ENCODE assay signal across 18 cellular contexts in genomic region chr2:205695460-205695979, GRCh38. TPM values are rescaled to one million over a fixed set of nuclear protein-coding genes. Genes with fewer than 3 reads are reported as not detected.
DNase-seq lines count a peak whose midpoint lies in the region; ATAC-seq, FAIRE-seq and TF ChIP-seq lines count a peak whose summit lies in the region.
"Had no signal": no experiment of that assay in that cellular context is flagged by ENCODE, and none has a peak within 500 bp of the region (broad histone marks: within the 10 kb centered on the region; RNA-seq: fewer than 3 reads in every experiment).

No MANE protein-coding gene starts in this region.

- intact Hi-C loops in IMR-90 (cut with micrococcal nuclease), result no loop called here
- intact Hi-C loops in aorta (cut with DNase I), result no loop called here
- intact Hi-C loops in thyroid gland (cut with DNase I), result no loop called here

- 0 out of 2 replicates have a peak overlapping the region, but pooled peaks have one; percentile 0 for H3K9ac ChIP-seq in IMR-90 (ENCODE audit: low read depth, low read length)

- POLR2A ChIA-PET in A549 (lab: Yijun Ruan, JAX) (interaction anchor here (1.1 to 1.8 kb wide), 2 partner anchors 10 to 13 kb away, joined by 4 to 11 read pairs; partner anchors contain the start of gene NRP2), IMR-90 (lab: Charles Lee; ENCODE audit: unreplicated experiment) (interaction anchor here (0.7 kb wide), 1 partner anchor 11 kb away, joined by 4 read pairs; no protein-coding TSS in a partner anchor)

- H4K20me1 ChIP-seq in IMR-90 (ENCODE audit: insufficient read depth, low read length), result peaks cover 6% of the 10 kb centered on the region

- CTCF ChIA-PET in A549 (lab: Yijun Ruan, JAX) (interaction anchor here (1.1 to 4.6 kb wide), 5 partner anchors 8 to 230 kb away, joined by 3 to 33 read pairs (median 4); partner anchors contain the start of gene NRP2), IMR-90 (lab: Yijun Ruan, JAX) (no interaction called here)

- H3K9me3 ChIP-seq in A549, result no peaks in the 10 kb centered on the region
- H3K9me3 ChIP-seq in IMR-90 (ENCODE audit: control insufficient read depth, insufficient read depth, low read length), result no peaks in the 10 kb centered on the region
- H3K9me3 ChIP-seq in aorta (ENCODE audit: control insufficient read depth, low read length), result no peaks in the 10 kb centered on the region
- H3K9me3 ChIP-seq in thyroid gland, result no peaks in the 10 kb centered on the region
- H3K9me3 ChIP-seq: upper lobe of left lung had no signal

- H4K91ac ChIP-seq in IMR-90 (ENCODE audit: insufficient read depth, low read depth, low read length), result peak overlapping the region; percentile 45

- no TSS peak for BruUV-seq in IMR-90 (replicated peaks; lab: Mats Ljungman, UMichigan)

- no peak for TF ChIP-seq RAD21 in A549 (conservative IDR thresholded peaks at IDR 0.05 in 1 of 2, IDR thresholded peaks at IDR 0.05 in 1 of 2)
- TF ChIP-seq RAD21 in IMR-90 (IDR thresholded peaks at IDR 0.05; ENCODE audit: low read length), result no peak

- peak overlapping the region; percentile 70 for H3K4ac ChIP-seq in IMR-90 (ENCODE audit: low read depth, low read length)

- no peaks in the 10 kb centered on the region for H3K9me3 Mint-ChIP-seq in neural crest cell
- H3K9me3 Mint-ChIP-seq: activated naive CD4-positive, alpha-beta T cell treated with anti-CD3 and anti-CD28 coated beads, Interleukin-2, amount 10 ng/mL, durations not matched to agents 7 days and 5 days; naive B cell had no signal

- H2AK5ac ChIP-seq in IMR-90 (ENCODE audit: low read depth, low read length), result peak overlapping the region; percentile 87

- no peaks in the 10 kb centered on the region for H3K27me3 Mint-ChIP-seq in neural crest cell (ENCODE audit: low read depth)

- H3K14ac ChIP-seq in IMR-90 (replicated peaks; ENCODE audit: low read depth, low read length), result peak overlapping the region; percentile 72

- peak overlapping the region; percentile 11 for H2AK9ac ChIP-seq in IMR-90 (replicated peaks; ENCODE audit: low read depth, low read length, poor library complexity)

- peak overlapping the region; percentile 3; the same call in 1 of the 2 replicates for H3K18ac ChIP-seq in IMR-90 (ENCODE audit: low read depth, low read length)

- no peak overlapping the region for H2AFZ ChIP-seq in IMR-90 (replicated peaks; ENCODE audit: low read length, poor library complexity)
- H2AFZ ChIP-seq: PC-9 had no signal

- peaks cover 36 to 61% of the 10 kb centered on the region in 2 experiments for H3K79me1 ChIP-seq in IMR-90 (ENCODE audit: low read depth in 1 of 2, low read length in 2 of 2)

- dilution Hi-C loops in IMR-90 (cut with HindIII; ENCODE audit: low sequenced_read_pairs, unreplicated experiment), result no loop called here

- peak overlapping the region; percentile 79; the same call in 2 of the 3 replicates for H2BK15ac ChIP-seq in IMR-90 (ENCODE audit: low read depth, low read length)

- peak overlapping the region; percentile 55; the same call in 1 of the 2 replicates for H3K23ac ChIP-seq in IMR-90 (ENCODE audit: low read depth, low read length)

- H3K27ac ChIP-seq in A549 (peak overlapping the region; percentile 93 to 95), IMR-90 (ENCODE audit: insufficient read depth, low read length) (peak overlapping the region; percentile 45), aorta (ENCODE audit: low read depth in 1 of 2, low read length in 2 of 2) (no peak overlapping the region), thyroid gland (no peak overlapping the region)
- H3K27ac ChIP-seq: foreskin keratinocyte, PC-9, upper lobe of left lung had no signal

- H3K27me3 ChIP-seq in IMR-90 (ENCODE audit: control insufficient read depth, insufficient read depth, low read length) (no peaks in the 10 kb centered on the region), aorta (ENCODE audit: control insufficient read depth in 1 of 2, insufficient read depth in 2 of 2, low read length in 1 of 2) (no peaks in the 10 kb centered on the region), thyroid gland (no peaks in the 10 kb centered on the region)
- H3K27me3 ChIP-seq: foreskin keratinocyte, upper lobe of left lung had no signal

- H4K8ac ChIP-seq in IMR-90 (ENCODE audit: low read depth in 2 of 2, low read length in 2 of 2), result peak overlapping the region; percentile 36 to 39; a peak in 2 of 4 replicates

- peak overlapping the region; percentile 64 for H2BK120ac ChIP-seq in IMR-90 (ENCODE audit: low read depth, low read length)

- H2BK5ac ChIP-seq in IMR-90 (ENCODE audit: low read depth, low read length, poor library complexity, severe bottlenecking), result peak overlapping the region; percentile 82

- DNase-seq in A549 (ENCODE audit: low read depth in 1 of 2, low spot score in 1 of 2) (no peak), IMR-90 (peak; percentile 94), choroid plexus epithelial cell (ENCODE audit: low read depth) (peak; percentile 92), neural crest cell (ENCODE audit: low read depth, low spot score) (no peak), SIG-M5 treated with dmso at 0.1 percent for 504 hours (lab: John Stamatoyannopoulos, UW; ENCODE audit: unreplicated experiment) (no peak), aorta (no peak), thyroid gland (no peak)
- DNase-seq: activated CD8-positive, alpha-beta memory T cell treated with anti-CD3 and anti-CD28 coated beads for 24 hours; activated naive CD4-positive, alpha-beta T cell treated with anti-CD3 and anti-CD28 coated beads, Interleukin-2, amount 10 ng/mL, durations not matched to agents 7 days and 5 days; foreskin keratinocyte; kidney; naive B cell; NCI-H345; PC-9; upper lobe of left lung had no signal

- peaks cover 100% of the 10 kb centered on the region for H3K4me1 ChIP-seq in A549
- H3K4me1 ChIP-seq in IMR-90 (ENCODE audit: control insufficient read depth, insufficient read depth, low read length), result peaks cover 51% of the 10 kb centered on the region
- H3K4me1 ChIP-seq in aorta (ENCODE audit: control insufficient read depth in 1 of 2, insufficient read depth in 2 of 2, low read length in 2 of 2), result peaks cover 0 to under 1% of the 10 kb centered on the region in 2 donors
- H3K4me1 ChIP-seq in thyroid gland, result peaks cover 0 to 6% of the 10 kb centered on the region in 2 donors

- in situ Hi-C loops in IMR-90 (cut with MboI; ENCODE audit: low sequenced_read_pairs), result loop anchor here (25.0 kb wide), 1 partner anchor 1158 kb away; the partner anchor contains the start of gene PARD3B

- TF ChIP-seq POLR2A in A549 (IDR thresholded peaks at IDR 0.05; ENCODE audit: low read length) (no peak), IMR-90 (IDR thresholded peaks at IDR 0.05; ENCODE audit: low read depth, low read length) (no peak), thyroid gland (IDR thresholded peaks at IDR 0.05) (no peak)

- H4K5ac ChIP-seq in IMR-90 (ENCODE audit: low read depth, low read length), result peak overlapping the region; percentile 4; the same call in 1 of the 2 replicates

- H3K4me2 ChIP-seq in A549 (peak overlapping the region; percentile 32), IMR-90 (ENCODE audit: low read depth, low read length) (peak overlapping the region; percentile 16)
- H3K4me2 ChIP-seq: PC-9 had no signal

- FAIRE-seq in A549 (lab: Jason Lieb, UNC), result no peak
- FAIRE-seq: D721Med, kidney had no signal

- no peak overlapping the region for H3K56ac ChIP-seq in IMR-90 (ENCODE audit: extremely low read depth, insufficient read depth, low read length)

- peaks cover 5% of the 10 kb centered on the region for H3K36me3 Mint-ChIP-seq in neural crest cell (ENCODE audit: low read depth)
- H3K36me3 Mint-ChIP-seq: activated naive CD4-positive, alpha-beta T cell treated with anti-CD3 and anti-CD28 coated beads, Interleukin-2, amount 10 ng/mL, durations not matched to agents 7 days and 5 days; naive B cell had no signal

- no peak overlapping the region for H3K4me3 ChIP-seq in A549
- H3K4me3 ChIP-seq in IMR-90 (ENCODE audit: insufficient read depth, low read depth, low read length), result no peak overlapping the region
- H3K4me3 ChIP-seq in choroid plexus epithelial cell (ENCODE audit: low read depth, low read length), result no peak overlapping the region
- H3K4me3 ChIP-seq in aorta (ENCODE audit: low read length in 2 of 2), result no peak overlapping the region
- H3K4me3 ChIP-seq in thyroid gland (replicated peaks in 1 of 3), result no peak overlapping the region
- H3K4me3 ChIP-seq: coronary artery, PC-9, upper lobe of left lung had no signal

- H3K36me3 ChIP-seq in IMR-90 (ENCODE audit: control insufficient read depth, insufficient read depth, low read length) (peaks cover 13% of the 10 kb centered on the region), aorta (ENCODE audit: control insufficient read depth in 1 of 2, insufficient read depth in 2 of 2, low read length in 1 of 2) (peaks cover 0 to 2% of the 10 kb centered on the region in 2 donors), thyroid gland (no peaks in the 10 kb centered on the region)

- 65% methylated on average over 3 of the region's 3 CpGs for WGBS in A549 (ENCODE audit: missing lambda C conversion rate)
- 0% methylated on average over 1 of the region's 3 CpGs; no CpG with 5 or more reads in 1 of the 2 experiments for WGBS in IMR-90 (ENCODE audit: extremely low coverage in 2 of 2, insufficient read length in 1 of 2), 2 experiments
- 73 to 90% methylated on average over 3 of the region's 3 CpGs for WGBS in aorta, 2 donors
- 71 to 83% methylated on average over 3 of the region's 3 CpGs for WGBS in thyroid gland, 2 donors

- ATAC-seq in A549, result no peak
- ATAC-seq in IMR-90 (ENCODE audit: low read depth), result peak; percentile 87
- ATAC-seq in GM21526 (IDR thresholded peaks at IDR 0.05; ENCODE audit: low FRiP score, unreplicated experiment), result no peak
- no peak for ATAC-seq in aorta (ENCODE audit: low FRiP score)
- ATAC-seq: foreskin keratinocyte had no signal

- peaks cover 35% of the 10 kb centered on the region for H3K9me1 ChIP-seq in IMR-90 (ENCODE audit: insufficient read depth, low read length)

- no peak for TF ChIP-seq EP300 in A549 (IDR thresholded peaks at IDR 0.05)

- H3K4me1 Mint-ChIP-seq in neural crest cell, result peaks cover 90% of the 10 kb centered on the region

- peak overlapping the region; percentile 29 for H3K4me3 Mint-ChIP-seq in neural crest cell
- H3K4me3 Mint-ChIP-seq: activated naive CD4-positive, alpha-beta T cell treated with anti-CD3 and anti-CD28 coated beads, Interleukin-2, amount 10 ng/mL, durations not matched to agents 7 days and 5 days; naive B cell had no signal

- H2BK20ac ChIP-seq in IMR-90 (ENCODE audit: low read depth, low read length), result peak overlapping the region; percentile 69; the same call in 1 of the 2 replicates

- H3K27ac Mint-ChIP-seq in neural crest cell (ENCODE audit: unreplicated experiment), result peak overlapping the region; percentile 45
- H3K27ac Mint-ChIP-seq: activated naive CD4-positive, alpha-beta T cell treated with anti-CD3 and anti-CD28 coated beads, Interleukin-2, amount 10 ng/mL, durations not matched to agents 7 days and 5 days had no signal

- TF ChIP-seq CTCF in A549 (IDR thresholded peaks at IDR 0.05) (no peak), IMR-90 (conservative IDR thresholded peaks at IDR 0.05; ENCODE audit: low read depth, low read length) (no peak), choroid plexus epithelial cell (conservative IDR thresholded peaks at IDR 0.05; ENCODE audit: low read depth, low read length) (no peak), neural crest cell (conservative IDR thresholded peaks at IDR 0.05) (no peak), thyroid gland (IDR thresholded peaks at IDR 0.05) (no peak)

RNA-seq across cellular contexts. Expression of gene NRP2, which starts 13.2 kb away (rescaled TPM):
- polyA plus RNA-seq in A549 (2011; rRNA removed) (144 and 154 TPM in 2 replicates), A549 (2017; fragmentation: RNase III; extraction: RNeasy Plus Mini Kit Qiagen cat#74134 plus additional on column Dnase treatment) (125 to 187 TPM (median 159 TPM) in 3 replicates), IMR-90 (2012; rRNA removed) (45.2 and 51.3 TPM in 2 replicates), aorta (10 to 100 TPM; 13.6 to 15.5 TPM)
- 37.9 and 48.1 TPM in 2 replicates for polyA plus RNA-seq in A549 (2012; cell fraction: cytosol; rRNA removed)
- 111 and 112 TPM in 2 replicates for polyA plus RNA-seq in A549 (2012; cell fraction: nucleus; rRNA removed)
- polyA minus RNA-seq in A549 (2011; rRNA and poly(A)+ RNA removed), result 199 and 240 TPM in 2 replicates
- total RNA-seq in IMR-90 (2012; rRNA removed) (43.3 and 46.4 TPM in 2 replicates), neural crest cell (90.3 and 93.5 TPM in 2 replicates), aorta (10 to 100 TPM; 41.5 to 67.3 TPM), thyroid gland (10 to 100 TPM; 29.3 to 62.5 (median 41.6) TPM)
- polyA plus RNA-seq in IMR-90 (2012; cell fraction: cytosol; rRNA removed), result 40.6 and 48.8 TPM in 2 replicates
- polyA plus RNA-seq in IMR-90 (2012; cell fraction: nucleus; rRNA removed; ENCODE audit: low replicate concordance), result 27.6 and 54.4 TPM in 2 replicates

Comparison
In these comparisons a context has a peak if more than half of its experiments do, and no peak if none do; other contexts are left out.
1. DNase-seq: peak in IMR-90 (single experiment) and choroid plexus epithelial cell (single experiment); none in A549 (0 of 2), neural crest cell (single experiment), SIG-M5 treated with dmso at 0.1 percent for 504 hours (single experiment), aorta (0 of 2) and thyroid gland (0 of 2).
2. H3K27ac ChIP-seq: peak in A549 (2 of 2) and IMR-90 (single experiment); none in aorta (0 of 2) and thyroid gland (0 of 3).